ENCODE assay signal across 11 cellular contexts in the genomic region with DNA sequence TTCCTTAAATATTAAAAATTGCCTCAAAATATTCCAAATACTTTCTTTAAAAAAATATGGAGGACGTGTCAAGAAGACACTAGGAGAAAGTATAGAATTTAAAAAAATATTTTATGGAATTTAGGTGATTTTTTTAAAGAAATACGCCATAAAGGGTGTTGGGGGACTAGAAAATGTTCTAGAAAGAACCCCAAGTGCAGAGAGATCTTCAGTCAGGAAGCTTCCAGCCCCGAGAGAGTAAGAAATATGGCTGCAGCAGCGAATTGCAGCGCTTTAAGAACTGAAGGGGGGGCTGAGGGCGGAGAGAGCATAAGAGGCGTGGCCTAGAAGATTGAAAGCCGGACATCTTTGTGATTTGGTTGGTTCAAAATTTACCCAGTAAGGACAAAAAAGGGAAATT. TPM values are rescaled to one million over a fixed set of nuclear protein-coding genes. Genes with fewer than 3 reads are reported as not detected.
DNase-seq lines count a peak whose midpoint lies in the region; ATAC-seq, FAIRE-seq and TF ChIP-seq lines count a peak whose summit lies in the region.
"Had no signal": no experiment of that assay in that cellular context is flagged by ENCODE, and none has a peak within 500 bp of the region (broad histone marks: within the 10 kb centered on the region; RNA-seq: fewer than 3 reads in every experiment).

Gene XIST, minus strand, starts transcription at position 248 of the 400 bp plus-strand sequence.

- peak within 1 kb of the TSS; percentile 61 for H3K27ac ChIP-seq in IMR-90 (ENCODE audit: insufficient read depth, low read length)

- in situ Hi-C loops in IMR-90 (cut with MboI; ENCODE audit: low sequenced_read_pairs), result no loop called here

- H4K5ac ChIP-seq in IMR-90 (ENCODE audit: low read depth, low read length), result peak within 1 kb of the TSS; percentile 73

- peak within 1 kb of the TSS; percentile 83 to 86 for H4K8ac ChIP-seq in IMR-90 (ENCODE audit: low read depth in 2 of 2, low read length in 2 of 2)

- H3K9ac ChIP-seq in IMR-90 (ENCODE audit: low read depth, low read length), result peak within 1 kb of the TSS; percentile 92

- H3K9me1 ChIP-seq in IMR-90 (ENCODE audit: insufficient read depth, low read length), result no peaks in the 10 kb centered on the region

- H2BK20ac ChIP-seq in IMR-90 (ENCODE audit: low read depth, low read length), result no peak within 1 kb of the TSS

- 39 to 100% methylated on average over 1 to 2 of the region's 8 CpGs for WGBS in IMR-90 (ENCODE audit: extremely low coverage in 2 of 2, insufficient read length in 1 of 2), 2 experiments

- ATAC-seq in IMR-90 (ENCODE audit: low read depth) (peak; percentile 24; the same call in 1 of the 2 replicates), GM21515 (IDR thresholded peaks at IDR 0.05; ENCODE audit: unreplicated experiment) (no peak)

- peaks cover 34% of the 10 kb centered on the region for H4K20me1 ChIP-seq in IMR-90 (ENCODE audit: insufficient read depth, low read length)

- dilution Hi-C loops in IMR-90 (cut with HindIII; ENCODE audit: low sequenced_read_pairs, unreplicated experiment), result no loop called here

- H2AK5ac ChIP-seq in IMR-90 (ENCODE audit: low read depth, low read length), result peak within 1 kb of the TSS; percentile 84

- peak within 1 kb of the TSS; percentile 3; the same call in 1 of the 2 replicates for H3K4me2 ChIP-seq in IMR-90 (ENCODE audit: low read depth, low read length)

- H2AFZ ChIP-seq in IMR-90 (replicated peaks; ENCODE audit: low read length, poor library complexity), result peak within 1 kb of the TSS; percentile 71

- POLR2A ChIA-PET in IMR-90 (lab: Charles Lee; ENCODE audit: unreplicated experiment), result no interaction called here

- no peaks in the 10 kb centered on the region for H3K79me1 ChIP-seq in IMR-90 (ENCODE audit: low read depth in 1 of 2, low read length in 2 of 2)

- peak within 1 kb of the TSS; percentile 16; the same call in 1 of the 2 replicates for H2BK120ac ChIP-seq in IMR-90 (ENCODE audit: low read depth, low read length)

- H3K9me3 ChIP-seq in IMR-90 (ENCODE audit: control insufficient read depth, insufficient read depth, low read length), result no peaks in the 10 kb centered on the region

- TF ChIP-seq POLR2A in IMR-90 (IDR thresholded peaks at IDR 0.05; ENCODE audit: low read depth, low read length), result peak; percentile 98

- H3K56ac ChIP-seq in IMR-90 (ENCODE audit: extremely low read depth, insufficient read depth, low read length), result peak within 1 kb of the TSS; percentile 94

- H3K4ac ChIP-seq in IMR-90 (ENCODE audit: low read depth, low read length), result peak within 1 kb of the TSS; percentile 92

- H4K91ac ChIP-seq in IMR-90 (ENCODE audit: insufficient read depth, low read depth, low read length), result peak within 1 kb of the TSS; percentile 81

- H3K14ac ChIP-seq in IMR-90 (replicated peaks; ENCODE audit: low read depth, low read length), result peak within 1 kb of the TSS; percentile 98

- no peak for TF ChIP-seq CTCF in IMR-90 (conservative IDR thresholded peaks at IDR 0.05; ENCODE audit: low read depth, low read length)

- H2BK15ac ChIP-seq in IMR-90 (ENCODE audit: low read depth, low read length), result no peak within 1 kb of the TSS

- H3K36me3 ChIP-seq in IMR-90 (ENCODE audit: control insufficient read depth, insufficient read depth, low read length), result no peaks in the 10 kb centered on the region

- no peaks in the 10 kb centered on the region for H3K4me1 ChIP-seq in IMR-90 (ENCODE audit: control insufficient read depth, insufficient read depth, low read length)

- peak within 1 kb of the TSS; percentile 82 for H2BK5ac ChIP-seq in IMR-90 (ENCODE audit: low read depth, low read length, poor library complexity, severe bottlenecking)

- no peak for FAIRE-seq in GM19239 (lab: Jason Lieb, UNC)
- FAIRE-seq: endothelial cell of umbilical vein, G401.6 had no signal

- peak within 1 kb of the TSS; percentile 70 for H3K18ac ChIP-seq in IMR-90 (ENCODE audit: low read depth, low read length)

- no TSS peak for BruUV-seq in IMR-90 (replicated peaks; lab: Mats Ljungman, UMichigan)

- CTCF ChIA-PET in IMR-90 (lab: Yijun Ruan, JAX), result no interaction called here

- H2AK9ac ChIP-seq in IMR-90 (replicated peaks; ENCODE audit: low read depth, low read length, poor library complexity), result peak within 1 kb of the TSS; percentile 91

- TF ChIP-seq RAD21 in IMR-90 (IDR thresholded peaks at IDR 0.05; ENCODE audit: low read length), result no peak

- peak within 1 kb of the TSS; percentile 95 for H3K23ac ChIP-seq in IMR-90 (ENCODE audit: low read depth, low read length)

- intact Hi-C loops in IMR-90 (cut with micrococcal nuclease), result loop anchor here (10.0 kb wide), 2 partner anchors 768 to 1752 kb away; no protein-coding TSS in a partner anchor

- DNase-seq in GDM1 (lab: John Stamatoyannopoulos, UW) (peak; percentile 73), IMR-90 (peak; percentile 84), cerebellum (ENCODE audit: low spot score) (no peak), occipital lobe (lab: John Stamatoyannopoulos, UW) (no peak), GM19239 (ENCODE audit: insufficient read length, low spot score) (no peak), GM03348 (ENCODE audit: low spot score) (no peak)
- no peak for DNase-seq in stimulated activated naive CD4-positive, alpha-beta T cell treated with Interleukin-2 at 50 U/mL for 16 hours (lab: John Stamatoyannopoulos, UW)
- DNase-seq: T1000 had no signal

- peak within 1 kb of the TSS; percentile 68 for H3K4me3 ChIP-seq in IMR-90 (ENCODE audit: insufficient read depth, low read depth, low read length)

- H3K27me3 ChIP-seq in IMR-90 (ENCODE audit: control insufficient read depth, insufficient read depth, low read length), result no peaks in the 10 kb centered on the region

TF ChIP-seq in IMR-90, 13 proteins besides CTCF, POLR2A, EP300 and RAD21:
- no peak for TF ChIP-seq NFE2L2 (IDR thresholded peaks at IDR 0.05; ENCODE audit: low read depth, low read length)
- peak; percentile 65; the same call in 1 of the 2 replicates for TF ChIP-seq MAZ (IDR thresholded peaks at IDR 0.05; ENCODE audit: borderline replicate concordance, low read depth, low read length)
TF ChIP-seq in IMR-90: peak in this region for 1.

RNA-seq across cellular contexts. Expression of gene XIST, which starts in this region (rescaled TPM):
- total RNA-seq in IMR-90 (2012; rRNA removed) (48.9 and 75.5 TPM in 2 replicates), cerebellum (637 TPM), occipital lobe (312 TPM)
- polyA plus RNA-seq in IMR-90 (2012; rRNA removed), result 127 and 159 TPM in 2 replicates
- 0.30 and 1.1 TPM in 2 replicates for polyA plus RNA-seq in IMR-90 (2012; cell fraction: cytosol; rRNA removed)
- polyA plus RNA-seq in IMR-90 (2012; cell fraction: nucleus; rRNA removed; ENCODE audit: low replicate concordance), result 251 and 1,714 TPM in 2 replicates

Comparison
In these comparisons a context has a peak if more than half of its experiments do, and no peak if none do; other contexts are left out.
1. DNase-seq: peak in GDM1 (single experiment) and IMR-90 (single experiment); none in cerebellum (single experiment), occipital lobe (single experiment), GM19239 (single experiment), stimulated activated naive CD4-positive, alpha-beta T cell treated with Interleukin-2 at 50 U/mL for 16 hours (single experiment) and GM03348 (single experiment).